In genomic region chr4:6885953-6886557, GRCh38 we compare ENCODE assay signal across 1 cellular context.
TF ChIP-seq lines count a peak whose summit lies in the region.

No MANE protein-coding gene starts in this region.

TF ChIP-seq in H1, 55 proteins besides CTCF, POLR2A, EP300 and RAD21:
- TF ChIP-seq SP4 (IDR thresholded peaks at IDR 0.05; ENCODE audit: low read length) (no peak), KDM1A (IDR thresholded peaks at IDR 0.05; ENCODE audit: borderline replicate concordance, low read length) (no peak), SUZ12 (IDR thresholded peaks at IDR 0.05; ENCODE audit: low read length) (no peak), USF2 (IDR thresholded peaks at IDR 0.05; ENCODE audit: low read length) (no peak), YY1 (IDR thresholded peaks at IDR 0.05; ENCODE audit: low read depth, low read length) (no peak), RNF2 (IDR thresholded peaks at IDR 0.05; ENCODE audit: borderline replicate concordance, low read depth, low read length, missing control alignments, poor library complexity, severe bottlenecking) (no peak), SIN3A (conservative IDR thresholded peaks at IDR 0.05 in 1 of 2, IDR thresholded peaks at IDR 0.05 in 1 of 2; ENCODE audit: low read depth in 1 of 2, low read length in 2 of 2) (no peak), SAP30 (IDR thresholded peaks at IDR 0.05; ENCODE audit: insufficient read depth, insufficient replicate concordance, low read length) (no peak), BRCA1 (IDR thresholded peaks at IDR 0.05; ENCODE audit: low read depth, low read length) (no peak)
